7 cellular contexts compared by ENCODE assay signal in the genomic region with DNA sequence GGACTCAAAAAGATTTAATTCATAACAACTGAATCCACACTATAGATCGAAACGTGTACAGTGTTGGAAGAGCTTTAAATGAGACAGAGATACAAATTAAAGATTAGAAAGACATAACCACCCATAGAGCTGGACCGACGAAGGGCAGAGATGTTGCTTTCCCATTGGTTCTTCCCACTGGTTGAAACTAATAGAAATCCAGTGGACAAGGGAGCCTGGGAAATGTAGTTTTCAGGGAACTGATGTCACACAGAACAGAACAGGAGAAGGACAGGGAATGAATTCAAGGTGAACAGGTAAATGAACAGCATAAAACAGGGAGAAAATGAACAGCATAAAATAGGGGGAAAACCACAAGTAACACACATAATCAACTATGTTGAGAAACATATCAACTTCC.
"Had no signal": no experiment of that assay in that cellular context is flagged by ENCODE, and none has a peak within 500 bp of the region (broad histone marks: within the 10 kb centered on the region; RNA-seq: fewer than 3 reads in every experiment).

No MANE protein-coding gene starts in this region.

- FAIRE-seq: H54, HTR-8/SVneo had no signal

- H3K27me3 Mint-ChIP-seq: IgD-negative memory B cell had no signal

- H3K36me3 Mint-ChIP-seq: IgD-negative memory B cell had no signal

- H3K4me3 Mint-ChIP-seq: H9, IgD-negative memory B cell had no signal

- DNase-seq: GOT3, H9, HCEC 1CT, KBM-7 had no signal

- H3K9me3 Mint-ChIP-seq: H9, IgD-negative memory B cell had no signal

- H3K27ac Mint-ChIP-seq: H9, IgD-negative memory B cell had no signal
